Comparison of ENCODE assay signal across 16 cellular contexts in the genomic region with DNA sequence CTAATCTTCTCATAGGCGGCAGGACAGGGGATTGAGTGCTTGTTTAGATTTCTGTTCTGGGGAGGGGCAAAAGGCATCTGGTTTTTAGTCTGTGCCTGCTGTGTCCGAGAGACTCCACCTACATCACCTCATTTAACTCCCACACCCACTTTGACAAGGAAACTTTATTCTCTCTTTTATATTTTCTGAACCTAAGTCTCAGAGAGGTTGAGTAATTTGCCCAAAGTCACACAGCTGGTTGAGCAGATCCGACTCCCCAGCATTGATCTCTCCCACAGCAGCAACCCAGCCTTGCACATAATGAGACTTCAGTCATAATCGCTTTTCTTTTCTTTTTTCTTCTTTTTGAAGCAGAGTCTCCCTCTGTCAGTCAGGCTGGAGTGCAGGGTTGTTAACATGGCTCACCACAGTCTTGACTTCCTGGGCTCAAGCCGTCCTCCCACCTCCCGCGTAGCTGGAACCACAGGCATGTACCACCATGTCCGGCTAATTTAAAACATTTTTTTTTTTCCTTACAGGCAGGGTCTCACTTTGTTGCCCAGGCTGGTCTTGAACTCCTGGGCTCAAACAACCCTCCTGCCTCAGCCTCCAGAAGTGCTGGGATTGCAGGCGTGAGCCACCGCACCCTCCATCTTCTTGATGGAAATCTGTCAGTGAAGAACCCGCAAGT. TPM values are rescaled to one million over a fixed set of nuclear protein-coding genes. Genes with fewer than 3 reads are reported as not detected.
A peak's percentile ranks its signal among the peaks of the same experiment; 100 is the strongest.
DNase-seq lines count a peak whose midpoint lies in the region; FAIRE-seq and TF ChIP-seq lines count a peak whose summit lies in the region.
"Had no signal": no experiment of that assay in that cellular context is flagged by ENCODE, and none has a peak within 500 bp of the region (broad histone marks: within the 10 kb centered on the region; RNA-seq: fewer than 3 reads in every experiment).

No MANE protein-coding gene starts in this region.

- no peaks in the 10 kb centered on the region for H3K79me2 ChIP-seq in OCI-LY3 (ENCODE audit: low read length)

- no peaks in the 10 kb centered on the region for H4K20me1 ChIP-seq in OCI-LY3 (ENCODE audit: insufficient read depth, low read length)

- no peak for FAIRE-seq in GM12892 (lab: Jason Lieb, UNC)

- H3K79me1 ChIP-seq in mesenchymal stem cell (replicated peaks; ENCODE audit: low read length, poor library complexity, severe bottlenecking), result no peaks in the 10 kb centered on the region

- peaks cover 12% of the 10 kb centered on the region; the same call in 1 of the 2 replicates for H3K27me3 ChIP-seq in OCI-LY3 (ENCODE audit: low read depth, low read length)
- no peaks in the 10 kb centered on the region for H3K27me3 ChIP-seq in brain microvascular endothelial cell (replicated peaks)
- H3K27me3 ChIP-seq in mesenchymal stem cell (ENCODE audit: control insufficient read depth in 1 of 2, insufficient read depth in 1 of 2, low read length in 2 of 2), result no peaks in the 10 kb centered on the region
- H3K27me3 ChIP-seq: testis had no signal

- H3K9ac ChIP-seq in OCI-LY3 (ENCODE audit: low read length) (no peak overlapping the region), mesenchymal stem cell (ENCODE audit: low read length) (peak overlapping the region; percentile 80)

- no peak overlapping the region for H3K23ac ChIP-seq in mesenchymal stem cell (ENCODE audit: low read length in 2 of 2)

- no peaks in the 10 kb centered on the region for H3K9me3 ChIP-seq in OCI-LY3 (ENCODE audit: insufficient read depth, low read length)
- no peaks in the 10 kb centered on the region for H3K9me3 ChIP-seq in mesenchymal stem cell (ENCODE audit: control insufficient read depth, low read length)
- H3K9me3 ChIP-seq: HAP-1, testis had no signal

- H2BK120ac ChIP-seq in mesenchymal stem cell (ENCODE audit: low read depth, low read length), result no peak overlapping the region

- in situ Hi-C loops in brain microvascular endothelial cell (cut with HindIII; ENCODE audit: low pct_ligation_motif_present, low sequenced_read_pairs), result no loop called here

- H3K18ac ChIP-seq in mesenchymal stem cell (ENCODE audit: low read depth in 1 of 2, low read length in 2 of 2), result peak overlapping the region in 1 of 2 experiments; percentile 43

- H3K14ac ChIP-seq in mesenchymal stem cell (ENCODE audit: low read length in 2 of 2), result no peak overlapping the region

- H2BK12ac ChIP-seq in mesenchymal stem cell (ENCODE audit: low read length in 2 of 2), result peak overlapping the region in 1 of 2 experiments; percentile 43

- H2AK5ac ChIP-seq in mesenchymal stem cell (ENCODE audit: low read length, severe bottlenecking), result peak overlapping the region; percentile 91

- H2BK15ac ChIP-seq in mesenchymal stem cell (ENCODE audit: low read depth, poor library complexity, severe bottlenecking), result no peak overlapping the region

- H3K4me3 ChIP-seq in OCI-LY3 (ENCODE audit: low read length), result peak overlapping the region; percentile 42
- no peak overlapping the region for H3K4me3 ChIP-seq in brain microvascular endothelial cell (ENCODE audit: low read depth, low read length)
- H3K4me3 ChIP-seq in mesenchymal stem cell (ENCODE audit: insufficient read depth in 1 of 2, low read depth in 1 of 2, low read length in 2 of 2), result peak overlapping the region in 1 of 2 experiments; percentile 68
- H3K4me3 ChIP-seq: HAP-1, testis had no signal

- H2AFZ ChIP-seq in OCI-LY3 (ENCODE audit: low read depth, low read length) (no peak overlapping the region), mesenchymal stem cell (ENCODE audit: low read depth, low read length) (no peak overlapping the region)

- H4K91ac ChIP-seq in mesenchymal stem cell (ENCODE audit: low read length), result no peak overlapping the region

- WGBS in mesenchymal stem cell, result 84% methylated on average over 11 of the region's 11 CpGs

- H3K4me2 ChIP-seq in OCI-LY3 (ENCODE audit: low read length), result peak overlapping the region; percentile 40
- no peak overlapping the region for H3K4me2 ChIP-seq in mesenchymal stem cell (ENCODE audit: low read length, poor library complexity, severe bottlenecking)

- H3K4ac ChIP-seq in mesenchymal stem cell (ENCODE audit: low read depth in 1 of 2, low read length in 2 of 2), result no peak overlapping the region

- no peaks in the 10 kb centered on the region for H3K36me3 ChIP-seq in OCI-LY3 (replicated peaks; ENCODE audit: low read depth, low read length)
- H3K36me3 ChIP-seq in brain microvascular endothelial cell (replicated peaks), result no peaks in the 10 kb centered on the region
- no peaks in the 10 kb centered on the region for H3K36me3 ChIP-seq in mesenchymal stem cell (ENCODE audit: control insufficient read depth in 1 of 2, insufficient read depth in 2 of 2, low read depth in 1 of 2, low read length in 2 of 2)
- H3K36me3 ChIP-seq: HAP-1 had no signal

- H3K4me1 ChIP-seq in OCI-LY3 (ENCODE audit: low read length), result peaks cover 19% of the 10 kb centered on the region
- peaks cover 21% of the 10 kb centered on the region for H3K4me1 ChIP-seq in mesenchymal stem cell (ENCODE audit: control insufficient read depth, insufficient read depth, low read depth, low read length)
- H3K4me1 ChIP-seq: HAP-1, testis had no signal

- H4K8ac ChIP-seq in mesenchymal stem cell (ENCODE audit: low read length), result no peak overlapping the region

- no peak overlapping the region for H3K27ac ChIP-seq in OCI-LY3 (ENCODE audit: low read length)
- H3K27ac ChIP-seq in brain microvascular endothelial cell, result peak overlapping the region; percentile 6
- peak overlapping the region; percentile 94 for H3K27ac ChIP-seq in mesenchymal stem cell (ENCODE audit: low read length, poor library complexity, severe bottlenecking)
- H3K27ac ChIP-seq: testis had no signal

- peak overlapping the region; percentile 85 for H2BK5ac ChIP-seq in mesenchymal stem cell (ENCODE audit: low read depth, low read length, poor library complexity, severe bottlenecking)

- DNase-seq in EH (ENCODE audit: low read depth) (peak; percentile 90), brain microvascular endothelial cell (peak; percentile 44), mesenchymal stem cell (no peak), NCI-H345 treated with DMSO at 0.1 percent for 48 hours (lab: John Stamatoyannopoulos, UW; ENCODE audit: unreplicated experiment) (no peak), Ammon's horn (ENCODE audit: low spot score) (no peak), DMS153 (lab: John Stamatoyannopoulos, UW) (no peak), GM12892 (ENCODE audit: insufficient read length) (no peak)
- DNase-seq: activated CD4-positive, alpha-beta T cell treated with anti-CD3 and anti-CD28 coated beads, Interleukin-2, amount 10 ng/mL, durations not matched to agents 7 days and 5 days; activated T-cell treated with anti-CD3 and anti-CD28 coated beads, Interleukin-2, amount 50 U/mL, for 1 hour; DND-41; head of caudate nucleus; NCI-H1048; testis had no signal

- no peak for TF ChIP-seq CTCF in OCI-LY3 (IDR thresholded peaks at IDR 0.05; ENCODE audit: low read depth, low read length)
- no peak for TF ChIP-seq CTCF in brain microvascular endothelial cell (IDR thresholded peaks at IDR 0.05; ENCODE audit: low read depth, low read length, missing control alignments)

- no peak for TF ChIP-seq POLR2A in GM12892 (IDR thresholded peaks at IDR 0.05; ENCODE audit: low read depth, low read length)

RNA-seq across cellular contexts. Expression of a gene that starts 36.5 kb away (rescaled TPM):
- 0.64 TPM for polyA plus RNA-seq in mesenchymal stem cell (2013, experiment 1 of 2)
- polyA plus RNA-seq in mesenchymal stem cell (2013, experiment 2 of 2), result 0.71 TPM
- polyA plus RNA-seq in GM12892 (2012; ENCODE audit: missing spikeins), result 30.2 TPM
- polyA plus RNA-seq: CD14-positive monocyte had no signal

Comparison
In these comparisons a context has a peak if more than half of its experiments do, and no peak if none do; other contexts are left out.
1. DNase-seq: peak in EH (single experiment) and brain microvascular endothelial cell (single experiment); none in mesenchymal stem cell (single experiment), NCI-H345 treated with DMSO at 0.1 percent for 48 hours (single experiment), Ammon's horn (single experiment), DMS153 (single experiment) and GM12892 (single experiment).